15 cellular contexts compared by ENCODE assay signal in the genomic region with DNA sequence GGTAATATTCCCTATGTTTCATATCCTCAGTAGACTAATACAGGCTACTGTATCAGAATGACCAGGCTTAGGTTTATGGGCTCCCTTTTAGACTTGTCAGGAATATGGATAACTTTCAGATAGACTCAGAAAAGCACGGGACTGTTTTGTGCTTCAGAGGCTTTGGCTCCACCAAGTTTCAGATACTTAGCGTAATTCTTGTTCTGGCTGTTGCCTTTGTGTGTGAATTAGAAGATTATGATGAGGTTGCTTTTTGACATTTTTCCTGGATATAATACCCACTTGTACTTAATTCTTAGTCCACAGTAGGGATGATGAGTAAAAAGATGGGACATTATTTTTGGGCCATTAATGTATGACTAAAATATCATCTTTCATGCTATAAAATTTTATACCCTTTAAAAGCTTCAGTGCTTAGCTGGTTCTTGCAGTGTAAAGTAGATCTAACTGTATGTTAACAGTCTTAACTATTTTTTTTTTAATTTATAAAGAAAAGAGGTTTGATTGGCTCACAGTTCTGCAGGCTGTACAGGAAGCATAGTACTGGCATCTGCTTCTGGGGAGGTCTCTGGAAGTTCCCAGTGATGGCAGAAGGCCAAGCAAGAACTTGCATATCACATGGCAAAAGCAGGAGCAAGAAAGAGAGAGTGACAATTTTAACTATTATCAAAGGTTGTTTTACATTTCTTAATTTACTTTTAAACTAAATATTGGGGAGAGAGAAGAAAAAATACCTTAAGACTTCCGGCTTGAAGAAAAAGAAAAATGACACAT.
DNase-seq lines count a peak whose midpoint lies in the region; ATAC-seq, FAIRE-seq and TF ChIP-seq lines count a peak whose summit lies in the region.
"Had no signal": no experiment of that assay in that cellular context is flagged by ENCODE, and none has a peak within 500 bp of the region (broad histone marks: within the 10 kb centered on the region; RNA-seq: fewer than 3 reads in every experiment).

No MANE protein-coding gene starts in this region.

- H3K9me3 ChIP-seq in SK-N-MC (ENCODE audit: low read depth, low read length) (no peaks in the 10 kb centered on the region), left lung (no peaks in the 10 kb centered on the region)

- H3K4me3 ChIP-seq in SK-N-MC (peak overlapping the region; percentile 49), fibroblast of villous mesenchyme (ENCODE audit: low read depth, low read length) (no peak overlapping the region), left lung (no peak overlapping the region)

- ATAC-seq in left lung = no peak
- ATAC-seq: activated CD8-positive, alpha-beta T cell treated with anti-CD3 and anti-CD28 coated beads, Interleukin-2, amount 10 ng/mL, durations not matched to agents 7 days and 5 days; stimulated activated effector memory CD8-positive, alpha-beta T cell treated with anti-CD3 and anti-CD28 coated beads, Interleukin-12 subunit alpha, Interleukin-12 subunit beta, amount 100 ng/mL, for 72 hours had no signal

- H3K36me3 ChIP-seq in SK-N-MC (ENCODE audit: insufficient read depth, low read length) = no peaks in the 10 kb centered on the region; the same call in 1 of the 2 replicates
- H3K36me3 ChIP-seq in left lung = no peaks in the 10 kb centered on the region

- intact Hi-C loops in left lung (cut with DNase I) = no loop called here

- peak overlapping the region; percentile 61 for H3K9ac ChIP-seq in SK-N-MC (ENCODE audit: insufficient read length)

- H3K27ac ChIP-seq in SK-N-MC (peak overlapping the region; percentile 92), left lung (no peak overlapping the region)

- H3K27me3 Mint-ChIP-seq in progenitor cell of endocrine pancreas = no peaks in the 10 kb centered on the region
- H3K27me3 Mint-ChIP-seq: activated naive CD8-positive, alpha-beta T cell; naive B cell had no signal

- no peak for DNase-seq in H54 (ENCODE audit: insufficient read length, low spot score)
- peak; percentile 66 for DNase-seq in SK-N-MC (ENCODE audit: low read depth, low spot score)
- DNase-seq in fibroblast of villous mesenchyme (ENCODE audit: low read depth) = peak; percentile 65
- DNase-seq in putamen (ENCODE audit: low spot score) = peak; percentile 6
- no peak for DNase-seq in activated CD8-positive, alpha-beta memory T cell treated with anti-CD3 and anti-CD28 coated beads, Interleukin-2, amount 50 U/mL, for 4 hours
- no peak for DNase-seq in stimulated activated CD4-positive, alpha-beta T cell treated with anti-CD3 and anti-CD28 coated beads, Interleukin-4, amount 100 ng/mL, for 4 hours
- no peak for DNase-seq in progenitor cell of endocrine pancreas (ENCODE audit: low spot score, unreplicated experiment)
- no peak for DNase-seq in left lung
- DNase-seq: activated CD8-positive, alpha-beta T cell treated with anti-CD3 and anti-CD28 coated beads, Interleukin-2, amount 10 ng/mL, durations not matched to agents 7 days and 5 days; endodermal cell; naive B cell; NCI-H1048; NCI-H774 had no signal

- TF ChIP-seq CTCF in fibroblast of villous mesenchyme (IDR thresholded peaks at IDR 0.05; ENCODE audit: insufficient read depth, low read depth, low read length) = no peak
- TF ChIP-seq CTCF in progenitor cell of endocrine pancreas (IDR thresholded peaks at IDR 0.05; ENCODE audit: unreplicated experiment) = no peak
- TF ChIP-seq CTCF in left lung (IDR thresholded peaks at IDR 0.05) = no peak

- peak; percentile 50 for FAIRE-seq in H54 (lab: Jason Lieb, UNC)

- H3K4me3 Mint-ChIP-seq in progenitor cell of endocrine pancreas (ENCODE audit: low read depth) = no peak overlapping the region
- H3K4me3 Mint-ChIP-seq: activated CD8-positive, alpha-beta T cell treated with anti-CD3 and anti-CD28 coated beads, Interleukin-2, amount 10 ng/mL, durations not matched to agents 7 days and 5 days; activated naive CD8-positive, alpha-beta T cell; endodermal cell; naive B cell; stimulated activated effector memory CD8-positive, alpha-beta T cell treated with anti-CD3 and anti-CD28 coated beads, Interleukin-12 subunit alpha, Interleukin-12 subunit beta, amount 100 ng/mL, for 72 hours had no signal

- TF ChIP-seq POLR2A in H54 (IDR thresholded peaks at IDR 0.05; ENCODE audit: low read depth, low read length) = no peak

- H3K27me3 ChIP-seq in left lung = no peaks in the 10 kb centered on the region

- H3K4me1 ChIP-seq in left lung = peaks cover 0 to 38% of the 10 kb centered on the region in 2 donors

- H3K4me1 Mint-ChIP-seq in progenitor cell of endocrine pancreas (ENCODE audit: low read depth) = peaks cover 8% of the 10 kb centered on the region

- H3K36me3 Mint-ChIP-seq in progenitor cell of endocrine pancreas (ENCODE audit: insufficient read depth) = no peaks in the 10 kb centered on the region
- H3K36me3 Mint-ChIP-seq: naive B cell; stimulated activated effector memory CD8-positive, alpha-beta T cell treated with anti-CD3 and anti-CD28 coated beads, Interleukin-12 subunit alpha, Interleukin-12 subunit beta, amount 100 ng/mL, for 72 hours had no signal

- no peak overlapping the region for H3K27ac Mint-ChIP-seq in progenitor cell of endocrine pancreas
- H3K27ac Mint-ChIP-seq: activated CD8-positive, alpha-beta T cell treated with anti-CD3 and anti-CD28 coated beads, Interleukin-2, amount 10 ng/mL, durations not matched to agents 7 days and 5 days; activated naive CD8-positive, alpha-beta T cell; endodermal cell; naive B cell; stimulated activated effector memory CD8-positive, alpha-beta T cell treated with anti-CD3 and anti-CD28 coated beads, Interleukin-12 subunit alpha, Interleukin-12 subunit beta, amount 100 ng/mL, for 72 hours had no signal

- no peaks in the 10 kb centered on the region for H3K9me3 Mint-ChIP-seq in progenitor cell of endocrine pancreas (ENCODE audit: low read depth)
- H3K9me3 Mint-ChIP-seq: endodermal cell; naive B cell; stimulated activated effector memory CD8-positive, alpha-beta T cell treated with anti-CD3 and anti-CD28 coated beads, Interleukin-12 subunit alpha, Interleukin-12 subunit beta, amount 100 ng/mL, for 72 hours had no signal

Comparison
In these comparisons a context has a peak if more than half of its experiments do, and no peak if none do; other contexts are left out.
1. DNase-seq: peak in SK-N-MC (single experiment), fibroblast of villous mesenchyme (single experiment) and putamen (single experiment); none in H54 (single experiment), activated CD8-positive, alpha-beta memory T cell treated with anti-CD3 and anti-CD28 coated beads, Interleukin-2, amount 50 U/mL, for 4 hours (single experiment), stimulated activated CD4-positive, alpha-beta T cell treated with anti-CD3 and anti-CD28 coated beads, Interleukin-4, amount 100 ng/mL, for 4 hours (0 of 2), progenitor cell of endocrine pancreas (single experiment) and left lung (0 of 2).